8 cellular contexts compared by ENCODE assay signal in the genomic region with DNA sequence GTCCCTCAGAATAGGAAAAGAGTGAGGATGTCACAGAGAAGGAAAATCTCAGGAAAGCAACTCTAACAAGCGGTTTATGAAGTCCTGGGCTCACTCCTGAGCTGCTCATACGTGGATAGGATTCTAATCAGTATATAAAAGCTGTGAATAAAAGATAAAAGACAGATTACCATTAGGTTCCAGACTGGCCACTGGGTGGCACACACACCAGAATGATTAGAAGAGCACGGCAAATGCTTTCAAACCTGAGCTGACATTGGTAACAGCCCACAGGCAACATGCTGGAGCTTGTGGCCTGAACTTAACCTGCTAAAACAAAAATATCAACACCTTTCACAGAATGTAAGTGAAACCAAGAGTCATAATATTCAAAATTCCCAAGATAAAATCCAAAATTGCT.
DNase-seq lines count a peak whose midpoint lies in the region; ATAC-seq and TF ChIP-seq lines count a peak whose summit lies in the region.

No MANE protein-coding gene starts in this region.

- no peak overlapping the region for H3K27ac ChIP-seq in 22Rv1

- no peak for ATAC-seq in GM19023 (IDR thresholded peaks at IDR 0.05; ENCODE audit: unreplicated experiment)

- DNase-seq in GM03348 (ENCODE audit: low spot score) (peak; percentile 45), HuH-7 (ENCODE audit: low spot score) (peak; percentile 12), SW 1271 (lab: John Stamatoyannopoulos, UW) (peak; percentile 6 to 26), iris pigment epithelial cell (ENCODE audit: low read depth) (peak; percentile 16), amniotic stem cell (lab: John Stamatoyannopoulos, UW) (no peak), NCI-H187 treated with DMSO at 0.1 percent for 48 hours (lab: John Stamatoyannopoulos, UW) (no peak)

- peak; percentile 53 for TF ChIP-seq CTCF in 22Rv1 (IDR thresholded peaks at IDR 0.05)

Comparison
In these comparisons a context has a peak if more than half of its experiments do, and no peak if none do; other contexts are left out.
1. DNase-seq: peak in GM03348 (single experiment), HuH-7 (single experiment), SW 1271 (2 of 2) and iris pigment epithelial cell (single experiment); none in amniotic stem cell (single experiment) and NCI-H187 treated with DMSO at 0.1 percent for 48 hours (single experiment).